ENCODE assay signal across 8 cellular contexts in the genomic region with DNA sequence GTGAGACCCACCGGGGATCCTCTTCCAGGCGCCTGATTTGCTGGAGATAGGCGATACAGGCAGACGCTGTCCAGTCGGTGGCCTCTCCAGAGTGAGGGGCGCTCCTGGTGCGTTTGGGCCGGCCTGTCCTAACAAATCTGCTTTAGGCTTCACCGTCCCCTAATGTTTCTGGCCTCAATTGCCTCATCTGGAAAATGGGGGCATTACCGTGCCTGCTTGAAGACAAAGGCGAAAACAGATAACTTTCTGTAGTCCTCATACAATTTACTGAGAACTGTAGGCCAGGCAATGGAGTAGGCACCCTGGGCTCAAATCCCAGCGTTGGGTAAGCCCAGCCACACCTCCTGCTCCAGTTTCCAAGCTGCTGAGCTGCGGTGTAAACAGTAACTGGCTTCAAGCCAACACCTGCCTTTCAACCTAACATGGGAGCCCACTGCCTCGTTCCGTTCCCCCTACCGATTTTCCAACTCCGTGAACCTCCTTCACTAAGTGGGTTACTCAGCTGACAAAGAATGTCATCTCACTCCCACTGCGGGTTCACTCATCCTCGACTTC. TPM values are rescaled to one million over a fixed set of nuclear protein-coding genes. Genes with fewer than 3 reads are reported as not detected.
DNase-seq lines count a peak whose midpoint lies in the region; TF ChIP-seq lines count a peak whose summit lies in the region.

No MANE protein-coding gene starts in this region.

- no peak for TF ChIP-seq POLR2A in stomach (IDR thresholded peaks at IDR 0.05)

- peaks cover 32% of the 10 kb centered on the region for H3K4me1 Mint-ChIP-seq in activated naive CD8-positive, alpha-beta T cell treated with anti-CD3 and anti-CD28 coated beads for 36 hours

- H3K4me1 ChIP-seq in A673 (ENCODE audit: insufficient read depth, low read length, poor library complexity, severe bottlenecking): no peaks in the 10 kb centered on the region
- H3K4me1 ChIP-seq in stomach: peaks cover 3 to 31% (median 20%) of the 10 kb centered on the region in 4 donors

- BruUV-seq in A673 (replicated peaks; lab: Mats Ljungman, UMichigan): no TSS peak

- H3K9me3 Mint-ChIP-seq in activated naive CD8-positive, alpha-beta T cell treated with anti-CD3 and anti-CD28 coated beads for 36 hours: peaks cover 3% of the 10 kb centered on the region

- no peaks in the 10 kb centered on the region for H3K27me3 Mint-ChIP-seq in activated naive CD8-positive, alpha-beta T cell treated with anti-CD3 and anti-CD28 coated beads for 36 hours

- H3K36me3 Mint-ChIP-seq in activated naive CD8-positive, alpha-beta T cell treated with anti-CD3 and anti-CD28 coated beads for 36 hours: peaks cover 6% of the 10 kb centered on the region

- H3K36me3 ChIP-seq in A673 (ENCODE audit: insufficient read depth, low read length, poor library complexity, severe bottlenecking): no peaks in the 10 kb centered on the region
- no peaks in the 10 kb centered on the region for H3K36me3 ChIP-seq in H7 (replicated peaks; ENCODE audit: control insufficient read depth, insufficient read depth, low read length)
- no peaks in the 10 kb centered on the region for H3K36me3 ChIP-seq in stomach

- TF ChIP-seq CTCF in A673 (conservative IDR thresholded peaks at IDR 0.05; ENCODE audit: low read depth, low read length): no peak
- TF ChIP-seq CTCF in stomach (IDR thresholded peaks at IDR 0.05): no peak

- peak overlapping the region; percentile 60 for H3K27ac Mint-ChIP-seq in activated naive CD8-positive, alpha-beta T cell treated with anti-CD3 and anti-CD28 coated beads for 36 hours

- 42 to 44% (median 43%) methylated on average over 17 to 19 of the region's 19 CpGs for WGBS in stomach, 5 donors

- no peak for TF ChIP-seq EP300 in stomach (IDR thresholded peaks at IDR 0.05)

- peak overlapping the region; percentile 76 for H3K4me3 ChIP-seq in A673 (ENCODE audit: low read depth, low read length, poor library complexity, severe bottlenecking)
- H3K4me3 ChIP-seq in H7 (ENCODE audit: insufficient read depth, low read depth, low read length): peak overlapping the region; percentile 54
- H3K4me3 ChIP-seq in stomach: peak overlapping the region; percentile 66 to 77 (median 68)

- H3K27me3 ChIP-seq in A673 (replicated peaks; ENCODE audit: insufficient read depth, low read depth, low read length, poor library complexity) (no peaks in the 10 kb centered on the region), H7 (ENCODE audit: control insufficient read depth, insufficient read depth, low read length) (no peaks in the 10 kb centered on the region), stomach (no peaks in the 10 kb centered on the region)

- CTCF ChIA-PET in A673 (lab: Charles Lee): no interaction called here

- DNase-seq in A673 (ENCODE audit: low spot score) (peak; percentile 19), H7 (no peak), iris pigment epithelial cell (ENCODE audit: low read depth) (peak; percentile 32), stomach (no peak), T-helper 9 cell (no peak), medulla oblongata (ENCODE audit: extremely low spot score) (no peak)
- DNase-seq in activated naive CD8-positive, alpha-beta T cell treated with anti-CD3 and anti-CD28 coated beads for 36 hours: no peak
- no peak for DNase-seq in stimulated activated CD4-positive, alpha-beta T cell treated with anti-CD3 and anti-CD28 coated beads, Interleukin-2, amount 100 ng/mL, for 24 hours

- H3K9me3 ChIP-seq in A673 (ENCODE audit: low read depth, low read length, poor library complexity, severe bottlenecking) (no peaks in the 10 kb centered on the region), stomach (no peaks in the 10 kb centered on the region)

- intact Hi-C loops in A673 (cut with micrococcal nuclease; ENCODE audit: unreplicated experiment): loop anchor here (10.0 kb wide), 2 partner anchors 418 to 668 kb away; a partner anchor contains a TSS
- intact Hi-C loops in stomach (cut with DNase I; ENCODE audit: low total_unique reads): no loop called here

- H3K27ac ChIP-seq in A673 (ENCODE audit: low read depth, low read length, poor library complexity, severe bottlenecking) (peak overlapping the region; percentile 34), stomach (peak overlapping the region; percentile 83 to 94 (median 89))

- peak overlapping the region; percentile 54 for H3K4me3 Mint-ChIP-seq in activated naive CD8-positive, alpha-beta T cell treated with anti-CD3 and anti-CD28 coated beads for 36 hours

- POLR2A ChIA-PET in A673 (lab: Charles Lee; ENCODE audit: low non-redundant PET): no interaction called here

RNA-seq across cellular contexts. Expression of a gene that starts 0.6 kb away (rescaled TPM):
- 9.2 and 10.5 TPM in 2 replicates for total RNA-seq in A673 (2021)
- 8.0 and 13.6 TPM in 2 replicates for total RNA-seq in H7 (2014; rRNA removed; shearing (Covaris generic))
- total RNA-seq in activated naive CD8-positive, alpha-beta T cell treated with anti-CD3 and anti-CD28 coated beads for 36 hours: 10 to 100 TPM; 11.3 to 11.8 TPM
- 100 to 1,000 TPM in 1 of 5 donors, 10 to 100 TPM in 2, 1 to 10 TPM in 2; 3.5 to 179 (median 19.0) TPM for total RNA-seq in stomach
- 1 to 10 TPM; 3.2 to 6.4 (median 3.7) TPM for polyA plus RNA-seq in stomach

RNA-seq across cellular contexts. Expression of a gene that starts 53.9 kb away (rescaled TPM):
- total RNA-seq in A673 (2021) (27.7 and 31.7 TPM in 2 replicates), stomach (10 to 100 TPM; 25.0 to 73.9 (median 31.9) TPM)
- 17.6 and 23.2 TPM in 2 replicates for total RNA-seq in H7 (2014; rRNA removed; shearing (Covaris generic))
- 10 to 100 TPM; 20.1 to 21.8 TPM for total RNA-seq in activated naive CD8-positive, alpha-beta T cell treated with anti-CD3 and anti-CD28 coated beads for 36 hours
- 10 to 100 TPM in 2 of 3 donors, 1 to 10 TPM in 1; 9.5 to 14.8 (median 13.2) TPM for polyA plus RNA-seq in stomach

Comparison
In these comparisons a context has a peak if more than half of its experiments do, and no peak if none do; other contexts are left out.
1. DNase-seq: peak in A673 (single experiment) and iris pigment epithelial cell (single experiment); none in H7 (single experiment), activated naive CD8-positive, alpha-beta T cell treated with anti-CD3 and anti-CD28 coated beads for 36 hours (single experiment), stomach (single experiment), T-helper 9 cell (single experiment), medulla oblongata (single experiment) and stimulated activated CD4-positive, alpha-beta T cell treated with anti-CD3 and anti-CD28 coated beads, Interleukin-2, amount 100 ng/mL, for 24 hours (0 of 2).
2. Peak in every context shown above with its lines, with median percentiles within 50 percentile points of each other: H3K4me3 ChIP-seq.